9 cellular contexts compared by ENCODE assay signal in the genomic region with DNA sequence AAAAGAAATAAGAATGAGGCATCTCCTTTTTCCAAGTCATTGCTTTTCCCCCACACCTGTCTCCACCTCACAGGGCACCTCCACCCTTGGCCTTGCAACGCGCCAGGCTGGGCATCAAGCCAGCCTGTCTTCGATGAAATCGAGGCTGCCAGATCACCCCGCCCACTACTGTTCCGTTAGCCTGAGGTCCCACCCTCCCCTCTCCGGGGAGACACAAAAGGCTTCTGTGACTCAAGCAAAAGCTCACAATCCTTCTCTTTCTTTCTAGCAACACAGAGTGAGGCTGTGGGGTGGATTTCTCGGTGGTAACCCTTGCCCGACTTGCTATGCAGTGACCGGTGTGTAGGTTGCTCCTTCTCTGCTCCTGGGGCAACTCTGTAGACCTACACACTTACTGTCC. TPM values are rescaled to one million over a fixed set of nuclear protein-coding genes. Genes with fewer than 3 reads are reported as not detected.
DNase-seq lines count a peak whose midpoint lies in the region; ATAC-seq and TF ChIP-seq lines count a peak whose summit lies in the region.
"Had no signal": no experiment of that assay in that cellular context is flagged by ENCODE, and none has a peak within 500 bp of the region (broad histone marks: within the 10 kb centered on the region; RNA-seq: fewer than 3 reads in every experiment).

No MANE protein-coding gene starts in this region.

- no peak overlapping the region for H3K4me3 Mint-ChIP-seq in activated CD4-positive, alpha-beta memory T cell treated with anti-CD3 and anti-CD28 coated beads for 36 hours
- H3K4me3 Mint-ChIP-seq in activated CD4-positive, alpha-beta memory T cell treated with anti-CD3 and anti-CD28 coated beads, Interleukin-2, amount 10 ng/mL, durations not matched to agents 7 days and 5 days = no peak overlapping the region
- H3K4me3 Mint-ChIP-seq in activated naive CD8-positive, alpha-beta T cell treated with anti-CD3 and anti-CD28 coated beads, Interleukin-2, amount 10 ng/mL, durations not matched to agents 7 days and 5 days = peak overlapping the region; percentile 29

- H3K9me3 ChIP-seq in thyroid gland = no peaks in the 10 kb centered on the region
- no peaks in the 10 kb centered on the region for H3K9me3 ChIP-seq in esophagus muscularis mucosa

- intact Hi-C loops in activated CD4-positive, alpha-beta memory T cell treated with anti-CD3 and anti-CD28 coated beads for 36 hours (cut with micrococcal nuclease) = no loop called here
- intact Hi-C loops in thyroid gland (cut with DNase I) = no loop called here
- intact Hi-C loops in esophagus muscularis mucosa (cut with DNase I) = no loop called here

- H3K27me3 Mint-ChIP-seq in activated CD4-positive, alpha-beta memory T cell treated with anti-CD3 and anti-CD28 coated beads for 36 hours = peaks cover 4% of the 10 kb centered on the region
- H3K27me3 Mint-ChIP-seq in activated CD4-positive, alpha-beta memory T cell treated with anti-CD3 and anti-CD28 coated beads, Interleukin-2, amount 10 ng/mL, durations not matched to agents 7 days and 5 days = peaks cover 8% of the 10 kb centered on the region
- H3K27me3 Mint-ChIP-seq in activated naive CD8-positive, alpha-beta T cell treated with anti-CD3 and anti-CD28 coated beads, Interleukin-2, amount 10 ng/mL, durations not matched to agents 7 days and 5 days = peaks cover 27% of the 10 kb centered on the region

- peak; percentile 21 for DNase-seq in activated CD4-positive, alpha-beta memory T cell treated with anti-CD3 and anti-CD28 coated beads for 36 hours
- DNase-seq in activated CD4-positive, alpha-beta memory T cell treated with anti-CD3 and anti-CD28 coated beads, Interleukin-2, amount 10 ng/mL, durations not matched to agents 7 days and 5 days = no peak
- no peak for DNase-seq in activated naive CD8-positive, alpha-beta T cell treated with anti-CD3 and anti-CD28 coated beads, Interleukin-2, amount 10 ng/mL, durations not matched to agents 7 days and 5 days
- DNase-seq in thyroid gland (peak; percentile 92 to 93), hepatic stellate cell (ENCODE audit: low spot score) (no peak), esophagus muscularis mucosa (ENCODE audit: extremely low spot score) (no peak)

- no peak overlapping the region for H3K27ac Mint-ChIP-seq in activated CD4-positive, alpha-beta memory T cell treated with anti-CD3 and anti-CD28 coated beads for 36 hours
- no peak overlapping the region for H3K27ac Mint-ChIP-seq in activated CD4-positive, alpha-beta memory T cell treated with anti-CD3 and anti-CD28 coated beads, Interleukin-2, amount 10 ng/mL, durations not matched to agents 7 days and 5 days
- peak overlapping the region; percentile 62 for H3K27ac Mint-ChIP-seq in activated naive CD8-positive, alpha-beta T cell treated with anti-CD3 and anti-CD28 coated beads, Interleukin-2, amount 10 ng/mL, durations not matched to agents 7 days and 5 days

- H3K36me3 ChIP-seq in thyroid gland (no peaks in the 10 kb centered on the region), esophagus muscularis mucosa (no peaks in the 10 kb centered on the region)

- H3K36me3 Mint-ChIP-seq in activated CD4-positive, alpha-beta memory T cell treated with anti-CD3 and anti-CD28 coated beads for 36 hours = no peaks in the 10 kb centered on the region
- H3K36me3 Mint-ChIP-seq in activated CD4-positive, alpha-beta memory T cell treated with anti-CD3 and anti-CD28 coated beads, Interleukin-2, amount 10 ng/mL, durations not matched to agents 7 days and 5 days (ENCODE audit: low read depth) = no peaks in the 10 kb centered on the region
- H3K36me3 Mint-ChIP-seq in activated naive CD8-positive, alpha-beta T cell treated with anti-CD3 and anti-CD28 coated beads, Interleukin-2, amount 10 ng/mL, durations not matched to agents 7 days and 5 days = peaks cover 3% of the 10 kb centered on the region

- CTCF ChIA-PET in activated CD4-positive, alpha-beta memory T cell treated with anti-CD3 and anti-CD28 coated beads for 36 hours (lab: Charles Lee) = no interaction called here
- CTCF ChIA-PET in activated CD4-positive, alpha-beta memory T cell treated with anti-CD3 and anti-CD28 coated beads, Interleukin-2, amount 10 ng/mL, durations not matched to agents 7 days and 5 days (lab: Charles Lee) = no interaction called here

- H3K27me3 ChIP-seq in layer of hippocampus (ENCODE audit: control insufficient read depth, insufficient read depth, low read length) (no peaks in the 10 kb centered on the region), thyroid gland (no peaks in the 10 kb centered on the region), esophagus muscularis mucosa (no peaks in the 10 kb centered on the region)

- TF ChIP-seq EP300 in esophagus muscularis mucosa (IDR thresholded peaks at IDR 0.05) = no peak

- H3K9me3 Mint-ChIP-seq in activated CD4-positive, alpha-beta memory T cell treated with anti-CD3 and anti-CD28 coated beads for 36 hours = no peaks in the 10 kb centered on the region
- no peaks in the 10 kb centered on the region for H3K9me3 Mint-ChIP-seq in activated CD4-positive, alpha-beta memory T cell treated with anti-CD3 and anti-CD28 coated beads, Interleukin-2, amount 10 ng/mL, durations not matched to agents 7 days and 5 days
- no peaks in the 10 kb centered on the region for H3K9me3 Mint-ChIP-seq in activated naive CD8-positive, alpha-beta T cell treated with anti-CD3 and anti-CD28 coated beads, Interleukin-2, amount 10 ng/mL, durations not matched to agents 7 days and 5 days

- TF ChIP-seq CTCF in thyroid gland (IDR thresholded peaks at IDR 0.05) (no peak), esophagus muscularis mucosa (IDR thresholded peaks at IDR 0.05) (no peak)

- POLR2A ChIA-PET in activated CD4-positive, alpha-beta memory T cell treated with anti-CD3 and anti-CD28 coated beads for 36 hours (lab: Charles Lee) = no interaction called here
- POLR2A ChIA-PET in activated CD4-positive, alpha-beta memory T cell treated with anti-CD3 and anti-CD28 coated beads, Interleukin-2, amount 10 ng/mL, durations not matched to agents 7 days and 5 days (lab: Charles Lee) = no interaction called here
- POLR2A ChIA-PET in activated naive CD8-positive, alpha-beta T cell treated with anti-CD3 and anti-CD28 coated beads, Interleukin-2, amount 10 ng/mL, durations not matched to agents 7 days and 5 days (lab: Charles Lee) = interaction anchor here (0.6 kb wide), 2 partner anchors 299 to 1143 kb away, joined by 3 read pairs; no protein-coding TSS in a partner anchor

- TF ChIP-seq POLR2A in thyroid gland (IDR thresholded peaks at IDR 0.05) (no peak), esophagus muscularis mucosa (IDR thresholded peaks at IDR 0.05; ENCODE audit: low read depth) (no peak)

- H3K4me1 ChIP-seq in thyroid gland (peaks cover 3 to 4% of the 10 kb centered on the region in 2 donors), esophagus muscularis mucosa (peaks cover 5 to 24% (median 23%) of the 10 kb centered on the region in 4 donors)

- H3K4me1 Mint-ChIP-seq in activated CD4-positive, alpha-beta memory T cell treated with anti-CD3 and anti-CD28 coated beads for 36 hours (ENCODE audit: low read depth) = no peaks in the 10 kb centered on the region
- H3K4me1 Mint-ChIP-seq in activated CD4-positive, alpha-beta memory T cell treated with anti-CD3 and anti-CD28 coated beads, Interleukin-2, amount 10 ng/mL, durations not matched to agents 7 days and 5 days = no peaks in the 10 kb centered on the region
- peaks cover 7% of the 10 kb centered on the region for H3K4me1 Mint-ChIP-seq in activated naive CD8-positive, alpha-beta T cell treated with anti-CD3 and anti-CD28 coated beads, Interleukin-2, amount 10 ng/mL, durations not matched to agents 7 days and 5 days

- H3K4me3 ChIP-seq in thyroid gland (replicated peaks in 1 of 3) (no peak overlapping the region), esophagus muscularis mucosa (no peak overlapping the region)

- 30 to 48% methylated on average over 10 of the region's 10 CpGs for WGBS in thyroid gland, 2 donors
- WGBS in esophagus muscularis mucosa = 56% methylated on average over 10 of the region's 10 CpGs

- H3K27ac ChIP-seq in layer of hippocampus (ENCODE audit: low read depth, low read length) (peak overlapping the region; percentile 65), thyroid gland (no peak overlapping the region), esophagus muscularis mucosa (replicated peaks in 1 of 4) (peak overlapping the region in 2 of 4 donors; percentile 3 to 29)

- ATAC-seq in activated naive CD8-positive, alpha-beta T cell treated with anti-CD3 and anti-CD28 coated beads, Interleukin-2, amount 10 ng/mL, durations not matched to agents 7 days and 5 days (ENCODE audit: low read depth) = peak; percentile 51
- ATAC-seq in GM21528 (IDR thresholded peaks at IDR 0.05; ENCODE audit: low FRiP score, unreplicated experiment) = no peak

RNA-seq across cellular contexts. Expression of gene TNP1, which starts 9.9 kb away (rescaled TPM):
- not detected for total RNA-seq in activated CD4-positive, alpha-beta memory T cell treated with anti-CD3 and anti-CD28 coated beads for 36 hours
- total RNA-seq in activated CD4-positive, alpha-beta memory T cell treated with anti-CD3 and anti-CD28 coated beads, Interleukin-2, amount 10 ng/mL, durations not matched to agents 7 days and 5 days = not detected
- total RNA-seq in activated naive CD8-positive, alpha-beta T cell treated with anti-CD3 and anti-CD28 coated beads, Interleukin-2, amount 10 ng/mL, durations not matched to agents 7 days and 5 days = not detected
- total RNA-seq in thyroid gland = 10 to 100 TPM in 1 of 4 donors, 1 to 10 TPM in 1, not detected in 2; 7.1 to 79.1 TPM
- not detected for total RNA-seq in esophagus muscularis mucosa
- total RNA-seq: fibroblast of lung had no signal

Comparison
In these comparisons a context has a peak if more than half of its experiments do, and no peak if none do; other contexts are left out.
1. DNase-seq: peak in activated CD4-positive, alpha-beta memory T cell treated with anti-CD3 and anti-CD28 coated beads for 36 hours (single experiment) and thyroid gland (2 of 2); none in activated CD4-positive, alpha-beta memory T cell treated with anti-CD3 and anti-CD28 coated beads, Interleukin-2, amount 10 ng/mL, durations not matched to agents 7 days and 5 days (single experiment), activated naive CD8-positive, alpha-beta T cell treated with anti-CD3 and anti-CD28 coated beads, Interleukin-2, amount 10 ng/mL, durations not matched to agents 7 days and 5 days (single experiment), hepatic stellate cell (single experiment) and esophagus muscularis mucosa (single experiment).